8 cellular contexts compared by ENCODE assay signal in the genomic region with DNA sequence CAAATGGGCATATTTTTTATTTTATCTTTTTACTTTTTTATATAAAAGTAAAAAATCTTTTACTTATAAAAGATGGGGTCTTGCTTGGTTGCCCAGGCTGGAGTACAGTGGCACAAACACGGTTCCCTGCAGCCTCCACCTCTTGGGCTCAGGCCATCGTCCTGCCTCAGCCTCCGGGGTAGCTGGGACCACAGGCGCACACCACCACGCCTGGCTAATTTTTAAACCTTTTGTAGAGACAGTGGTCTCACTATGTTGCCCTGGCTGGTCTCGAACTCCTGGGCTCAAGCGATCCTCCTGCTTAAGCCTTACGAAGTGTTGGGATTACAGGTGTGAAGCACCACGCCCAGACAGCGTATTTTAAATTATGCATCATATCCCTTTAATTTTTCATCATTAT. TPM values are rescaled to one million over a fixed set of nuclear protein-coding genes. Genes with fewer than 3 reads are reported as not detected.
DNase-seq lines count a peak whose midpoint lies in the region; ATAC-seq and TF ChIP-seq lines count a peak whose summit lies in the region.

No MANE protein-coding gene starts in this region.

- peak overlapping the region; percentile 96 for H3K27ac Mint-ChIP-seq in mesothelial cell of epicardium

- H3K36me3 ChIP-seq in cardiac muscle cell (no peaks in the 10 kb centered on the region), brain microvascular endothelial cell (replicated peaks) (no peaks in the 10 kb centered on the region), uterus (no peaks in the 10 kb centered on the region)

- H3K36me3 Mint-ChIP-seq in mesothelial cell of epicardium, result peaks cover 12% of the 10 kb centered on the region

- DNase-seq in cardiac muscle cell (ENCODE audit: low read depth in 1 of 2, low spot score in 1 of 2), result no peak
- no peak for DNase-seq in left ventricle myocardium superior
- DNase-seq in brain microvascular endothelial cell, result no peak
- DNase-seq in mesothelial cell of epicardium (ENCODE audit: low spot score in 2 of 2, unreplicated experiment in 2 of 2), result no peak
- DNase-seq in uterus, result no peak
- DNase-seq in iPS-NIHi7 (ENCODE audit: extremely low spot score), result no peak
- DNase-seq in stimulated activated CD4-positive, alpha-beta T cell treated with anti-CD3 and anti-CD28 coated beads, Interleukin-1b, Interleukin-23, amount 100 ng/mL, for 48 hours, result no peak
- DNase-seq in DMS153 treated with DMSO at 0.1 percent for 48 hours (lab: John Stamatoyannopoulos, UW; ENCODE audit: unreplicated experiment), result no peak

- H3K4me1 ChIP-seq in cardiac muscle cell (ENCODE audit: low read depth) (peaks cover 9% of the 10 kb centered on the region), uterus (peaks cover 10 to 17% of the 10 kb centered on the region in 2 donors)

- no peaks in the 10 kb centered on the region for H3K9me3 Mint-ChIP-seq in mesothelial cell of epicardium

- no peaks in the 10 kb centered on the region for H3K27me3 Mint-ChIP-seq in mesothelial cell of epicardium (ENCODE audit: low read depth)

- peak overlapping the region; percentile 99 for H3K27ac ChIP-seq in cardiac muscle cell
- H3K27ac ChIP-seq in brain microvascular endothelial cell, result peak overlapping the region; percentile 93
- peak overlapping the region; percentile 96 for H3K27ac ChIP-seq in uterus

- H3K4me3 ChIP-seq in cardiac muscle cell (peak overlapping the region; percentile 61), brain microvascular endothelial cell (ENCODE audit: low read depth, low read length) (peak overlapping the region; percentile 63), uterus (peak overlapping the region; percentile 57 to 80)

- H3K4me1 Mint-ChIP-seq in mesothelial cell of epicardium, result peaks cover 33% of the 10 kb centered on the region

- intact Hi-C loops in left ventricle myocardium superior (cut with micrococcal nuclease), result no loop called here
- intact Hi-C loops in uterus (cut with DNase I; ENCODE audit: low total_unique reads), result no loop called here

- no peak for TF ChIP-seq POLR2A in uterus (IDR thresholded peaks at IDR 0.05)

- no peak for TF ChIP-seq CTCF in cardiac muscle cell (IDR thresholded peaks at IDR 0.05; ENCODE audit: low read depth, low read length)
- no peak for TF ChIP-seq CTCF in brain microvascular endothelial cell (IDR thresholded peaks at IDR 0.05; ENCODE audit: low read depth, low read length, missing control alignments)
- no peak for TF ChIP-seq CTCF in mesothelial cell of epicardium (IDR thresholded peaks at IDR 0.05; ENCODE audit: unreplicated experiment)
- no peak for TF ChIP-seq CTCF in uterus (IDR thresholded peaks at IDR 0.05)

- in situ Hi-C loops in brain microvascular endothelial cell (cut with HindIII; ENCODE audit: low pct_ligation_motif_present, low sequenced_read_pairs), result no loop called here

- ATAC-seq in left ventricle myocardium superior, result no peak

- H3K4me3 Mint-ChIP-seq in mesothelial cell of epicardium, result peak overlapping the region; percentile 86

- H3K27me3 ChIP-seq in cardiac muscle cell, result no peaks in the 10 kb centered on the region
- H3K27me3 ChIP-seq in brain microvascular endothelial cell (replicated peaks), result no peaks in the 10 kb centered on the region
- H3K27me3 ChIP-seq in uterus, result no peaks in the 10 kb centered on the region

- H3K9me3 ChIP-seq in cardiac muscle cell (ENCODE audit: low read depth) (no peaks in the 10 kb centered on the region), uterus (no peaks in the 10 kb centered on the region)

RNA-seq across cellular contexts. Expression of a gene that starts 1.0 kb away (rescaled TPM):
- total RNA-seq in cardiac muscle cell (29.8 and 41.4 TPM in 2 replicates), left ventricle myocardium superior (20.3 TPM), mesothelial cell of epicardium (71.2 to 74.6 TPM (median 73.1 TPM) in 3 replicates), uterus (100 to 1,000 TPM in 1 of 4 donors, 10 to 100 TPM in 3; 28.4 to 107 (median 49.7) TPM)
- 13.7 and 20.1 TPM in 2 replicates for polyA plus RNA-seq in cardiac muscle cell

RNA-seq across cellular contexts. Expression of a gene that starts 57.1 kb away (rescaled TPM):
- 2.7 and 5.4 TPM in 2 replicates for total RNA-seq in cardiac muscle cell
- polyA plus RNA-seq in cardiac muscle cell, result 3.2 and 4.6 TPM in 2 replicates
- total RNA-seq in left ventricle myocardium superior, result 13.1 TPM
- 22.0 to 24.8 TPM (median 23.9 TPM) in 3 replicates for total RNA-seq in mesothelial cell of epicardium
- total RNA-seq in uterus, result 10 to 100 TPM; 12.3 to 29.6 (median 20.7) TPM
